17 cellular contexts compared by ENCODE assay signal in the genomic region with DNA sequence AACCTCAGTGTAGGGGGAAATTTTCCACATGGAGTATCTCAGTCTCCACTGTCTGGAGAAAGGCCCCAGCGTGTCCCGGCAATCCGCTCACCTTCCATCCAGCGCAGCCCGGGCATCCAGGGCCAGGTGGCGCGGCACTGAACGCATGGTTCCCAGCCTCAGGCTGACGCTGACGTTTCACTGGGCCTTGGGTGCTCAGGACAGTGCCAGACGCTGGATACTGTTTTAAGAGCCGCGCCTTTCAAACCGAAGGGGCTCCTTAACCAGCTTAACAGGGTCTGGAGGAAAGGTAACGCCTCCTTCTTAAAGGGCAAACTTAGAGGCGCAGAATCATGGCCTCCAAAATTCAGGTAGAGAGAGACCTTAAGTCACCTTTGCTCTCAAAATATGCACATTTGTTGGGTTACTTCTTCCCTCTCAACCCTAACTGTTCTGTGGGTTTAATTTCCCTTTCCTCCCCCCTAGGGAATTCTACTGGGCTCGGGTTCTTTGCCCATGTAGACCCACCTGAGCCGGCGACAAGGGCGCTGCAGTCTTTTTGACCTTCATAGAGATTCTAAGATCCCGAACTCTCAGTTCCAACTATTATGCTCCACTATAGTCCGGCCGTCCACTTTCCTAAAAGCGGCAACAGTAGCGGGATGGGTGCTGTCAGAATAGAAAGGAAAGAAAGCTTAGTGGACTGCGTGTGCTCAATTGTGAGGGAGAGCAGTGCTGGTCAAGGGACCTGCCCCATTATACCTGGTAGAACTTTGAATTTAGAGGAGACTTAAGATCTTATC. TPM values are rescaled to one million over a fixed set of nuclear protein-coding genes. Genes with fewer than 3 reads are reported as not detected.
A peak's percentile ranks its signal among the peaks of the same experiment; 100 is the strongest.
DNase-seq lines count a peak whose midpoint lies in the region; ATAC-seq and TF ChIP-seq lines count a peak whose summit lies in the region.
"Had no signal": no experiment of that assay in that cellular context is flagged by ENCODE, and none has a peak within 500 bp of the region (broad histone marks: within the 10 kb centered on the region; RNA-seq: fewer than 3 reads in every experiment).

No MANE protein-coding gene starts in this region.

- no peak for ATAC-seq in heart right ventricle
- ATAC-seq: Panc1, T-cell had no signal

- H3K36me3 ChIP-seq in left ventricle myocardium inferior, result no peaks in the 10 kb centered on the region
- H3K36me3 ChIP-seq in heart right ventricle, result no peaks in the 10 kb centered on the region
- no peaks in the 10 kb centered on the region for H3K36me3 ChIP-seq in NT2/D1 (ENCODE audit: insufficient read depth, insufficient read length, low read length)
- no peaks in the 10 kb centered on the region for H3K36me3 ChIP-seq in iPS-15b (ENCODE audit: control insufficient read depth, insufficient read depth, low read length)
- no peaks in the 10 kb centered on the region for H3K36me3 ChIP-seq in suprapubic skin
- H3K36me3 ChIP-seq in tibial artery, result no peaks in the 10 kb centered on the region
- H3K36me3 ChIP-seq: MG63, thyroid gland had no signal

- H3K9ac ChIP-seq in NT2/D1 (ENCODE audit: insufficient read length, low read depth) (no peak overlapping the region), iPS-15b (ENCODE audit: low read depth, low read length) (no peak overlapping the region)

- H3K27ac ChIP-seq in left ventricle myocardium inferior (replicated peaks) (no peak overlapping the region), heart right ventricle (no peak overlapping the region), suprapubic skin (no peak overlapping the region), tibial artery (no peak overlapping the region)
- H3K27ac ChIP-seq: C4-2B, thyroid gland had no signal

- peaks cover 86% of the 10 kb centered on the region for H3K4me1 ChIP-seq in left ventricle myocardium inferior
- H3K4me1 ChIP-seq in heart right ventricle, result peaks cover 12 to 88% (median 66%) of the 10 kb centered on the region in 9 donors
- peaks cover 33% of the 10 kb centered on the region for H3K4me1 ChIP-seq in NT2/D1 (ENCODE audit: insufficient read depth, insufficient read length)
- peaks cover 36% of the 10 kb centered on the region for H3K4me1 ChIP-seq in iPS-15b (ENCODE audit: control insufficient read depth, insufficient read depth, low read length)
- H3K4me1 ChIP-seq in suprapubic skin, result peaks cover 71% of the 10 kb centered on the region
- H3K4me1 ChIP-seq in tibial artery, result peaks cover 0 to 65% (median 56%) of the 10 kb centered on the region in 4 donors

- intact Hi-C loops in left ventricle myocardium inferior (cut with micrococcal nuclease) (no loop called here), heart right ventricle (cut with DNase I) (no loop called here), tibial artery (cut with DNase I; ENCODE audit: low total_unique reads) (no loop called here)

- H3K27me3 ChIP-seq in left ventricle myocardium inferior (ENCODE audit: low read depth) (peaks cover 100% of the 10 kb centered on the region), heart right ventricle (peaks cover 67 to 100% (median 100%) of the 10 kb centered on the region in 7 donors), NT2/D1 (ENCODE audit: insufficient read depth, insufficient read length) (peaks cover 100% of the 10 kb centered on the region), iPS-15b (ENCODE audit: control insufficient read depth, insufficient read depth, low read length) (peaks cover 100% of the 10 kb centered on the region), suprapubic skin (peaks cover 100% of the 10 kb centered on the region), tibial artery (peaks cover 3 to 98% of the 10 kb centered on the region in 2 donors)

- TF ChIP-seq CTCF in left ventricle myocardium inferior (IDR thresholded peaks at IDR 0.05; ENCODE audit: borderline replicate concordance), result no peak
- no peak for TF ChIP-seq CTCF in heart right ventricle (IDR thresholded peaks at IDR 0.05)
- TF ChIP-seq CTCF in suprapubic skin (IDR thresholded peaks at IDR 0.05), result no peak
- TF ChIP-seq CTCF in tibial artery (IDR thresholded peaks at IDR 0.05), result no peak

- TF ChIP-seq POLR2A in suprapubic skin (IDR thresholded peaks at IDR 0.05), result no peak

- 30 to 36% methylated on average over 26 of the region's 26 CpGs for WGBS in heart right ventricle, 2 donors
- 28% methylated on average over 18 of the region's 26 CpGs for WGBS in suprapubic skin

- H3K4me3 ChIP-seq in left ventricle myocardium inferior (peak overlapping the region; percentile 48), heart right ventricle (peak overlapping the region in 2 of 10 donors; percentile 12 to 19), NT2/D1 (ENCODE audit: insufficient read length, low read depth) (peak overlapping the region; percentile 22), iPS-15b (ENCODE audit: low read depth, low read length) (peak overlapping the region; percentile 48), suprapubic skin (peak overlapping the region; percentile 19), tibial artery (no peak overlapping the region)
- H3K4me3 ChIP-seq: MG63, thyroid gland had no signal

- H3K9me3 ChIP-seq in left ventricle myocardium inferior (replicated peaks), result no peaks in the 10 kb centered on the region
- H3K9me3 ChIP-seq in heart right ventricle, result no peaks in the 10 kb centered on the region
- no peaks in the 10 kb centered on the region for H3K9me3 ChIP-seq in NT2/D1 (ENCODE audit: insufficient read depth, low read length)
- no peaks in the 10 kb centered on the region for H3K9me3 ChIP-seq in iPS-15b (ENCODE audit: control insufficient read depth, insufficient read depth, low read length)
- no peaks in the 10 kb centered on the region for H3K9me3 ChIP-seq in suprapubic skin
- no peaks in the 10 kb centered on the region for H3K9me3 ChIP-seq in tibial artery
- H3K9me3 ChIP-seq: MG63, thyroid gland had no signal

- TF ChIP-seq EP300 in suprapubic skin (IDR thresholded peaks at IDR 0.05), result no peak

- no peak for DNase-seq in left ventricle myocardium inferior
- no peak for DNase-seq in heart right ventricle
- no peak for DNase-seq in NT2/D1 (ENCODE audit: low read depth, low spot score)
- no peak for DNase-seq in suprapubic skin (ENCODE audit: low spot score in 2 of 2)
- no peak for DNase-seq in tibial artery
- DNase-seq in SW480 (ENCODE audit: low spot score), result no peak
- no peak for DNase-seq in DMS 273 treated with DMSO at 0.1 percent for 48 hours (lab: John Stamatoyannopoulos, UW)
- DNase-seq: activated CD4-positive, alpha-beta T cell treated with anti-CD3 and anti-CD28 coated beads for 1 hour; central memory CD4-positive, alpha-beta T cell; MG63; NCI-H1930; NCI-H526; T-cell; thyroid gland had no signal

RNA-seq across cellular contexts. Expression of a gene that starts 3.5 kb away (rescaled TPM):
- total RNA-seq in left ventricle myocardium inferior (not detected), heart right ventricle (under 1 TPM in 9 of 10 donors, not detected in 1; 0.09 to 0.38 (median 0.23) TPM), suprapubic skin (not detected)
- under 1 TPM; 0.07 TPM for polyA plus RNA-seq in heart right ventricle
- total RNA-seq: T-cell, thyroid gland had no signal

RNA-seq across cellular contexts. Expression of a gene that starts 11.3 kb away (rescaled TPM):
- 7.8 TPM for total RNA-seq in left ventricle myocardium inferior
- total RNA-seq in heart right ventricle, result 10 to 100 TPM in 1 of 10 donors, 1 to 10 TPM in 9; 2.9 to 10.7 (median 5.9) TPM
- polyA plus RNA-seq in heart right ventricle, result 1 to 10 TPM; 3.6 to 7.8 TPM
- 10 to 100 TPM in 2 of 4 donors, 1 to 10 TPM in 1, not detected in 1; 1.3 to 11.8 (median 10.3) TPM for total RNA-seq in suprapubic skin
- total RNA-seq: T-cell had no signal

Comparison
In these comparisons a context has a peak if more than half of its experiments do, and no peak if none do; other contexts are left out.
1. H3K4me3 ChIP-seq: peak in left ventricle myocardium inferior (single experiment), NT2/D1 (single experiment), iPS-15b (single experiment) and suprapubic skin (single experiment); none in tibial artery (0 of 2).